In genomic region chr11:67371549-67372231, GRCh38 we compare ENCODE assay signal across 1 cellular context.
TF ChIP-seq lines count a peak whose summit lies in the region.

No MANE protein-coding gene starts in this region.

TF ChIP-seq in HEK293, 187 proteins besides CTCF, POLR2A, EP300 and RAD21 (continued from another document):
- no peak for TF ChIP-seq ZNF692 (tag by site-specific recombination; IDR thresholded peaks at IDR 0.05)
